In genomic region chr9:117709936-117710335, GRCh38 we compare ENCODE assay signal across 28 cellular contexts. TPM values are rescaled to one million over a fixed set of nuclear protein-coding genes. Genes with fewer than 3 reads are reported as not detected.
DNase-seq lines count a peak whose midpoint lies in the region; ATAC-seq, FAIRE-seq and TF ChIP-seq lines count a peak whose summit lies in the region.
"Had no signal": no experiment of that assay in that cellular context is flagged by ENCODE, and none has a peak within 500 bp of the region (broad histone marks: within the 10 kb centered on the region; RNA-seq: fewer than 3 reads in every experiment).

No MANE protein-coding gene starts in this region.

- H3K14ac ChIP-seq in IMR-90 (replicated peaks; ENCODE audit: low read depth, low read length): no peak overlapping the region

- H2BK5ac ChIP-seq in IMR-90 (ENCODE audit: low read depth, low read length, poor library complexity, severe bottlenecking): no peak overlapping the region

- no peaks in the 10 kb centered on the region for H4K20me1 ChIP-seq in IMR-90 (ENCODE audit: insufficient read depth, low read length)
- no peaks in the 10 kb centered on the region for H4K20me1 ChIP-seq in K562 (replicated peaks; ENCODE audit: control insufficient read depth, insufficient read depth, low read length)
- H4K20me1 ChIP-seq: BLaER1 had no signal

- no peak overlapping the region for H3K9ac ChIP-seq in IMR-90 (ENCODE audit: low read depth, low read length)
- no peak overlapping the region for H3K9ac ChIP-seq in K562 (ENCODE audit: insufficient read depth in 1 of 2, low read depth in 2 of 2, low read length in 2 of 2)
- H3K9ac ChIP-seq: BLaER1 had no signal

- H2BK15ac ChIP-seq in IMR-90 (ENCODE audit: low read depth, low read length): no peak overlapping the region

- CTCF ChIA-PET in IMR-90 (lab: Yijun Ruan, JAX): no interaction called here
- CTCF ChIA-PET in K562 (lab: Yijun Ruan, JAX; ENCODE audit: low intra/inter-chr PET ratio): no interaction called here

- H3K18ac ChIP-seq in IMR-90 (ENCODE audit: low read depth, low read length): no peak overlapping the region

- TF ChIP-seq POLR2A in IMR-90 (IDR thresholded peaks at IDR 0.05; ENCODE audit: low read depth, low read length) (no peak), K562 (conservative IDR thresholded peaks at IDR 0.05) (no peak)

- peaks cover 9% of the 10 kb centered on the region for H3K9me3 ChIP-seq in IMR-90 (ENCODE audit: control insufficient read depth, insufficient read depth, low read length)
- no peaks in the 10 kb centered on the region for H3K9me3 ChIP-seq in K562 (replicated peaks; ENCODE audit: control insufficient read depth, insufficient read depth, low read depth, low read length)
- no peaks in the 10 kb centered on the region for H3K9me3 ChIP-seq in neutrophil
- H3K9me3 ChIP-seq: BE2C, BLaER1 had no signal

- H3K4ac ChIP-seq in IMR-90 (ENCODE audit: low read depth, low read length): no peak overlapping the region

- H4K91ac ChIP-seq in IMR-90 (ENCODE audit: insufficient read depth, low read depth, low read length): no peak overlapping the region

- H3K4me2 ChIP-seq in IMR-90 (ENCODE audit: low read depth, low read length) (no peak overlapping the region), K562 (ENCODE audit: insufficient read depth, low read length) (no peak overlapping the region)
- H3K4me2 ChIP-seq: BLaER1 had no signal

- H2BK120ac ChIP-seq in IMR-90 (ENCODE audit: low read depth, low read length): no peak overlapping the region

- BruUV-seq in IMR-90 (replicated peaks; lab: Mats Ljungman, UMichigan) (no TSS peak), K562 (replicated peaks; lab: Mats Ljungman, UMichigan) (no TSS peak)

- no CpG with 5 or more reads among the region's 2 CpGs for WGBS in IMR-90 (ENCODE audit: extremely low coverage in 2 of 2, insufficient read length in 1 of 2), 2 experiments
- WGBS in K562 (ENCODE audit: insufficient coverage, low coverage, missing lambda C conversion rate): 0% methylated on average over 2 of the region's 2 CpGs

- no peak overlapping the region for H4K5ac ChIP-seq in IMR-90 (ENCODE audit: low read depth, low read length)

- H2AK9ac ChIP-seq in IMR-90 (replicated peaks; ENCODE audit: low read depth, low read length, poor library complexity): no peak overlapping the region

- FAIRE-seq in K562 (lab: Jason Lieb, UNC): no peak
- FAIRE-seq: A204.1, GM12878, GM12892, GM18507 had no signal

- H3K27me3 ChIP-seq in IMR-90 (ENCODE audit: control insufficient read depth, insufficient read depth, low read length): no peaks in the 10 kb centered on the region
- H3K27me3 ChIP-seq in K562 (ENCODE audit: control insufficient read depth in 2 of 2, insufficient read depth in 2 of 2, low read length in 2 of 2): no peaks in the 10 kb centered on the region
- no peaks in the 10 kb centered on the region for H3K27me3 ChIP-seq in neutrophil
- H3K27me3 ChIP-seq: BE2C, BLaER1 had no signal

- H3K56ac ChIP-seq in IMR-90 (ENCODE audit: extremely low read depth, insufficient read depth, low read length): no peak overlapping the region

- no peak overlapping the region for H4K8ac ChIP-seq in IMR-90 (ENCODE audit: low read depth in 2 of 2, low read length in 2 of 2)

- no peak for TF ChIP-seq EP300 in K562 (IDR thresholded peaks at IDR 0.05; ENCODE audit: low read length)

- no peaks in the 10 kb centered on the region for H3K79me2 ChIP-seq in K562 (ENCODE audit: control insufficient read depth, insufficient read depth, low read length)

- TF ChIP-seq RAD21 in IMR-90 (IDR thresholded peaks at IDR 0.05; ENCODE audit: low read length): no peak
- TF ChIP-seq RAD21 in K562 (CRISPR knock-in tag; conservative IDR thresholded peaks at IDR 0.05 in 1 of 2, IDR thresholded peaks at IDR 0.05 in 1 of 2): no peak

- ATAC-seq in IMR-90 (ENCODE audit: low read depth) (no peak), K562 (no peak), GM21390 (IDR thresholded peaks at IDR 0.05; ENCODE audit: unreplicated experiment) (no peak)
- ATAC-seq: GM12878 had no signal

- POLR2A ChIA-PET in IMR-90 (lab: Charles Lee; ENCODE audit: unreplicated experiment): no interaction called here
- POLR2A ChIA-PET in K562 (lab: Yijun Ruan, JAX): no interaction called here

- intact Hi-C loops in IMR-90 (cut with micrococcal nuclease) (no loop called here), K562 (cut with micrococcal nuclease) (no loop called here)

- TF ChIP-seq CTCF in IMR-90 (conservative IDR thresholded peaks at IDR 0.05; ENCODE audit: low read depth, low read length) (no peak), K562 (IDR thresholded peaks at IDR 0.05 in 2 of 3, conservative IDR thresholded peaks at IDR 0.05 in 1 of 3; ENCODE audit: insufficient read depth in 2 of 3, low read depth in 1 of 3, low read length in 3 of 3) (no peak), neutrophil (IDR thresholded peaks at IDR 0.05) (no peak)

- no peak overlapping the region for H3K23ac ChIP-seq in IMR-90 (ENCODE audit: low read depth, low read length)

- H3K9me1 ChIP-seq in IMR-90 (ENCODE audit: insufficient read depth, low read length) (no peaks in the 10 kb centered on the region), K562 (ENCODE audit: control insufficient read depth, insufficient read depth, low read length) (no peaks in the 10 kb centered on the region)

- no peak overlapping the region for H2AFZ ChIP-seq in IMR-90 (replicated peaks; ENCODE audit: low read length, poor library complexity)
- H2AFZ ChIP-seq in K562 (ENCODE audit: low read depth, low read length): no peak overlapping the region

- no peaks in the 10 kb centered on the region for H3K79me1 ChIP-seq in IMR-90 (ENCODE audit: low read depth in 1 of 2, low read length in 2 of 2)

- H3K4me1 ChIP-seq in IMR-90 (ENCODE audit: control insufficient read depth, insufficient read depth, low read length): no peaks in the 10 kb centered on the region
- no peaks in the 10 kb centered on the region for H3K4me1 ChIP-seq in K562 (replicated peaks in 1 of 2; ENCODE audit: control insufficient read depth in 2 of 2, insufficient read depth in 2 of 2, low read length in 2 of 2)
- peaks cover 34 to 55% of the 10 kb centered on the region in 2 experiments for H3K4me1 ChIP-seq in neutrophil (ENCODE audit: control insufficient read depth in 1 of 2, insufficient read depth in 1 of 2, low read depth in 1 of 2, low read length in 1 of 2)
- H3K4me1 ChIP-seq: BE2C, BLaER1 had no signal

- no peak overlapping the region for H3K27ac ChIP-seq in IMR-90 (ENCODE audit: insufficient read depth, low read length)
- H3K27ac ChIP-seq in K562 (ENCODE audit: extremely low read depth, low read depth, low read length): no peak overlapping the region
- H3K27ac ChIP-seq in neutrophil: peak overlapping the region; percentile 68
- H3K27ac ChIP-seq: BLaER1 had no signal

- in situ Hi-C loops in IMR-90 (cut with MboI; ENCODE audit: low sequenced_read_pairs) (no loop called here), K562 (cut with MboI) (no loop called here)

- no peak overlapping the region for H2AK5ac ChIP-seq in IMR-90 (ENCODE audit: low read depth, low read length)

- H3K36me3 ChIP-seq in IMR-90 (ENCODE audit: control insufficient read depth, insufficient read depth, low read length) (no peaks in the 10 kb centered on the region), K562 (ENCODE audit: control insufficient read depth, insufficient read depth, low read length) (no peaks in the 10 kb centered on the region), neutrophil (peaks cover 82% of the 10 kb centered on the region)
- H3K36me3 ChIP-seq: BE2C, BLaER1 had no signal

- dilution Hi-C loops in IMR-90 (cut with HindIII; ENCODE audit: low sequenced_read_pairs, unreplicated experiment): no loop called here

- H3K4me3 ChIP-seq in IMR-90 (ENCODE audit: insufficient read depth, low read depth, low read length) (no peak overlapping the region), K562 (no peak overlapping the region), neutrophil (ENCODE audit: low read depth in 1 of 2, low read length in 1 of 2) (no peak overlapping the region)
- H3K4me3 ChIP-seq: BLaER1, GM12878 had no signal

- H2BK20ac ChIP-seq in IMR-90 (ENCODE audit: low read depth, low read length): no peak overlapping the region

- DNase-seq in IMR-90 (no peak), K562 (ENCODE audit: extremely low read depth in 1 of 4, low spot score in 3 of 4) (no peak), NCI-H187 (lab: John Stamatoyannopoulos, UW) (no peak)
- DNase-seq: 8988T; ACHN; BE2C; C1 segment of cervical spinal cord; CD4-positive, alpha-beta memory T cell; CD4-positive, CD25-positive, alpha-beta regulatory T cell; CD8-positive, alpha-beta memory T cell; COR-L47; DMS 273 treated with DMSO at 0.1 percent for 48 hours; DMS153; DMS53; DMS79; DND-41; EL; GDM1 had no signal

TF ChIP-seq in IMR-90, 13 proteins besides CTCF, POLR2A, EP300 and RAD21:
- no peak for TF ChIP-seq MAFK (IDR thresholded peaks at IDR 0.05; ENCODE audit: low read depth, low read length)
- TF ChIP-seq CEBPB (IDR thresholded peaks at IDR 0.05; ENCODE audit: low read depth, low read length): peak; percentile 66

TF ChIP-seq in K562, 482 proteins besides CTCF, POLR2A, EP300 and RAD21 (continues in another document):
- 0 out of 2 replicates have a peak, but pooled peaks have one; percentile 10 for TF ChIP-seq CEBPB (tag; IDR thresholded peaks at IDR 0.05)
- TF ChIP-seq NFYB (IDR thresholded peaks at IDR 0.05; ENCODE audit: extremely low read depth, insufficient read length): no peak
- TF ChIP-seq CEBPG (CRISPR knock-in tag; IDR thresholded peaks at IDR 0.05): no peak
- peak in 1 of 2 experiments; percentile 70; a peak in 2 of 4 replicates for TF ChIP-seq CEBPG (tag; conservative IDR thresholded peaks at IDR 0.05 in 1 of 2, IDR thresholded peaks at IDR 0.05 in 1 of 2)

RNA-seq across cellular contexts. Expression of gene TLR4, which starts 5.7 kb away (rescaled TPM):
- total RNA-seq in IMR-90 (2012; rRNA removed): under 0.01 TPM in 2 replicates
- polyA plus RNA-seq in IMR-90 (2012; rRNA removed): not detected in 2 replicates
- not detected in 2 replicates for polyA plus RNA-seq in IMR-90 (2012; cell fraction: cytosol; rRNA removed)
- 0.02 TPM in 1 of 2 replicates, not detected in the other for polyA plus RNA-seq in IMR-90 (2012; cell fraction: nucleus; rRNA removed; ENCODE audit: low replicate concordance)
- not detected in 2 replicates for total RNA-seq in K562 (2011; cell fraction: chromatin; rRNA removed; ENCODE audit: low replicate concordance)
- total RNA-seq in K562 (2011; cell fraction: nucleolus; rRNA removed): not detected in 2 replicates
- not detected in 2 replicates for total RNA-seq in K562 (2011; cell fraction: nucleoplasm; rRNA removed)
- total RNA-seq in K562 (2014; rRNA removed): not detected in 2 replicates
- not detected in 2 replicates for total RNA-seq in K562 (2014; rRNA removed; fragmentation: Illumina TruSeq; extraction: Trizol)
- total RNA-seq in K562 (2015; rRNA removed; fragmentation: Illumina TruSeq; extraction: Trizol): not detected in 2 replicates
- total RNA-seq in K562 (2021): 0.02 and 0.04 TPM in 2 replicates
- not detected in 2 replicates for polyA plus RNA-seq in K562 (2011; rRNA removed)
- not detected in 2 replicates for polyA plus RNA-seq in K562 (2011; cell fraction: cytosol; rRNA removed)
- polyA plus RNA-seq in K562 (2011; cell fraction: nucleus; rRNA removed): not detected in 2 replicates
- not detected in 2 replicates for polyA plus RNA-seq in K562 (2012)
- not detected in 2 replicates for polyA plus RNA-seq in K562 (2014; fragmentation: Illumina TruSeq; extraction: Trizol)
- not detected for polyA plus RNA-seq in K562 (2014; fragmentation: Nextera tagmentation; extraction: Ambion mirVana)
- polyA plus RNA-seq in K562 (2014; rRNA removed): not detected in 2 replicates
- not detected in 2 replicates for polyA minus RNA-seq in K562 (2011; rRNA and poly(A)+ RNA removed)
- polyA minus RNA-seq in K562 (2011; cell fraction: cytosol; rRNA and poly(A)+ RNA removed): not detected in 2 replicates
- not detected in 2 replicates for polyA minus RNA-seq in K562 (2011; cell fraction: nucleus; rRNA and poly(A)+ RNA removed)
- total RNA-seq: A673, G401 had no signal
- polyA plus RNA-seq: AG04450; CD8-positive, alpha-beta memory T cell had no signal
